In genomic region chr6:12075067-12075563, GRCh38 we compare ENCODE assay signal across 9 cellular contexts.
DNase-seq lines count a peak whose midpoint lies in the region; ATAC-seq and TF ChIP-seq lines count a peak whose summit lies in the region.
"Had no signal": no experiment of that assay in that cellular context is flagged by ENCODE, and none has a peak within 500 bp of the region (broad histone marks: within the 10 kb centered on the region; RNA-seq: fewer than 3 reads in every experiment).

No MANE protein-coding gene starts in this region.

- ATAC-seq in HG02970 (IDR thresholded peaks at IDR 0.05; ENCODE audit: low FRiP score, unreplicated experiment): no peak
- ATAC-seq in HG03460 (IDR thresholded peaks at IDR 0.05; ENCODE audit: unreplicated experiment): no peak
- no peak for ATAC-seq in GM19324 (IDR thresholded peaks at IDR 0.05; ENCODE audit: low FRiP score, unreplicated experiment)

- intact Hi-C loops in CD4-positive, alpha-beta memory T cell (cut with micrococcal nuclease): loop anchor here (1.0 to 2.0 kb wide), 3 partner anchors 159 to 420 kb away; no protein-coding TSS in a partner anchor

- H3K9me3 ChIP-seq in CD4-positive, alpha-beta memory T cell (ENCODE audit: control insufficient read depth in 1 of 2, low read length in 2 of 2): no peaks in the 10 kb centered on the region

- POLR2A ChIA-PET in CD4-positive, alpha-beta memory T cell (lab: Charles Lee; ENCODE audit: partially characterized antibody): interaction anchor here (1.0 to 1.1 kb wide), 2 partner anchors 14 to 62 kb away, joined by 3 to 4 read pairs; no protein-coding TSS in a partner anchor

- peaks cover 12% of the 10 kb centered on the region for H3K4me1 ChIP-seq in CD4-positive, alpha-beta memory T cell (ENCODE audit: insufficient read depth, low read length)

- H3K36me3 ChIP-seq in CD4-positive, alpha-beta memory T cell (ENCODE audit: insufficient read depth, low read length): no peaks in the 10 kb centered on the region

- peaks cover 6 to 11% of the 10 kb centered on the region in 2 donors for H3K36me3 Mint-ChIP-seq in CD4-positive, alpha-beta memory T cell
- H3K36me3 Mint-ChIP-seq in mesothelial cell of epicardium: no peaks in the 10 kb centered on the region

- CTCF ChIA-PET in CD4-positive, alpha-beta memory T cell (lab: Charles Lee; ENCODE audit: partially characterized antibody): interaction anchor here (0.7 to 1.8 kb wide), 14 partner anchors 9 to 420 kb away, joined by 3 to 8 read pairs (median 3); no protein-coding TSS in a partner anchor

- peak in 4 of 5 donors; percentile 5 to 26 (median 12) for DNase-seq in CD4-positive, alpha-beta memory T cell
- peak; percentile 12 for DNase-seq in HT-29 (ENCODE audit: low spot score)
- peak; percentile 17 for DNase-seq in astrocyte of the hippocampus (ENCODE audit: low read depth, low spot score)
- DNase-seq in mesothelial cell of epicardium (ENCODE audit: low spot score in 2 of 2, unreplicated experiment in 2 of 2): no peak
- no peak for DNase-seq in NCI-H2171 treated with DMSO at 0.1 percent for 48 hours (lab: John Stamatoyannopoulos, UW)
- DNase-seq: NCI-H1105 treated with DMSO at 0.1 percent for 48 hours had no signal

- no peak overlapping the region for H3K4me3 ChIP-seq in CD4-positive, alpha-beta memory T cell (ENCODE audit: low read length in 2 of 2)

- no peak overlapping the region for H3K27ac ChIP-seq in CD4-positive, alpha-beta memory T cell (ENCODE audit: low read depth, low read length)

- peak overlapping the region in 2 of 7 donors; percentile 16 to 63 for H3K27ac Mint-ChIP-seq in CD4-positive, alpha-beta memory T cell
- peak overlapping the region; percentile 37 for H3K27ac Mint-ChIP-seq in mesothelial cell of epicardium

- no peaks in the 10 kb centered on the region for H3K27me3 ChIP-seq in CD4-positive, alpha-beta memory T cell (ENCODE audit: insufficient read depth, low read length)

- H3K27me3 Mint-ChIP-seq in CD4-positive, alpha-beta memory T cell: no peaks in the 10 kb centered on the region
- no peaks in the 10 kb centered on the region for H3K27me3 Mint-ChIP-seq in mesothelial cell of epicardium (ENCODE audit: low read depth)

- no peak overlapping the region for H3K4me3 Mint-ChIP-seq in CD4-positive, alpha-beta memory T cell
- H3K4me3 Mint-ChIP-seq in mesothelial cell of epicardium: no peak overlapping the region

- TF ChIP-seq CTCF in mesothelial cell of epicardium (IDR thresholded peaks at IDR 0.05; ENCODE audit: unreplicated experiment): no peak

- H3K4me1 Mint-ChIP-seq in CD4-positive, alpha-beta memory T cell: peaks cover 20 to 36% (median 27%) of the 10 kb centered on the region in 4 donors
- H3K4me1 Mint-ChIP-seq in mesothelial cell of epicardium: peaks cover 16% of the 10 kb centered on the region

- no peaks in the 10 kb centered on the region for H3K9me3 Mint-ChIP-seq in CD4-positive, alpha-beta memory T cell
- no peaks in the 10 kb centered on the region for H3K9me3 Mint-ChIP-seq in mesothelial cell of epicardium

Comparison
In these comparisons a context has a peak if more than half of its experiments do, and no peak if none do; other contexts are left out.
1. DNase-seq: peak in CD4-positive, alpha-beta memory T cell (4 of 5), HT-29 (single experiment) and astrocyte of the hippocampus (single experiment); none in mesothelial cell of epicardium (0 of 2) and NCI-H2171 treated with DMSO at 0.1 percent for 48 hours (single experiment).